8 cellular contexts compared by ENCODE assay signal in genomic region chr4:98929341-98930267, GRCh38. TPM values are rescaled to one million over a fixed set of nuclear protein-coding genes. Genes with fewer than 3 reads are reported as not detected.
DNase-seq lines count a peak whose midpoint lies in the region; ATAC-seq and TF ChIP-seq lines count a peak whose summit lies in the region.

No MANE protein-coding gene starts in this region.

- whole genome bisulfite sequencing in right cardiac atrium: 17% methylated on average over 44 of the region's 44 CpGs

- no peak for TF ChIP-seq CTCF in retinal pigment epithelial cell (conservative IDR thresholded peaks at IDR 0.05; ENCODE audit: low read depth, low read length)

- H3K36me3 ChIP-seq in CD8-positive, alpha-beta memory T cell (ENCODE audit: insufficient read depth, low read length): no peaks in the 10 kb centered on the region

- peak overlapping the region; percentile 87 for H3K27ac ChIP-seq in CD8-positive, alpha-beta memory T cell (ENCODE audit: low read depth, low read length)
- peak overlapping the region; percentile 98 for H3K27ac ChIP-seq in right cardiac atrium (ENCODE audit: low read length)

- H3K36me3 Mint-ChIP-seq in CD8-positive, alpha-beta memory T cell: peaks cover 0 to 35% (median 2%) of the 10 kb centered on the region in 3 donors

- peaks cover 35 to 51% (median 38%) of the 10 kb centered on the region in 3 donors for H3K4me1 Mint-ChIP-seq in CD8-positive, alpha-beta memory T cell

- CTCF ChIA-PET in CD8-positive, alpha-beta memory T cell (lab: Charles Lee): interaction anchor here (1.0 to 7.4 kb wide), 9 partner anchors 8 to 786 kb away, joined by 3 to 47 read pairs (median 3); partner anchors contain the start of genes METAP1, RAP1GDS1 and STPG2

- H3K9me3 ChIP-seq in CD8-positive, alpha-beta memory T cell (ENCODE audit: low read length): no peaks in the 10 kb centered on the region
- no peaks in the 10 kb centered on the region for H3K9me3 ChIP-seq in right cardiac atrium (ENCODE audit: control insufficient read depth, low read length)

- H3K4me3 Mint-ChIP-seq in CD8-positive, alpha-beta memory T cell: peak overlapping the region; percentile 96 to 99 (median 98)

- no peaks in the 10 kb centered on the region for H3K9me3 Mint-ChIP-seq in CD8-positive, alpha-beta memory T cell

- peak; percentile 13 to 67 (median 32) for DNase-seq in CD8-positive, alpha-beta memory T cell
- DNase-seq in T follicular helper cell (ENCODE audit: low read depth) (peak; percentile 17), amniotic epithelial cell (ENCODE audit: low read depth) (peak; percentile 98), right cardiac atrium (peak; percentile 74 to 80 (median 80)), retinal pigment epithelial cell (ENCODE audit: low read depth) (peak; percentile 91), cerebellar nuclear complex (lab: John Stamatoyannopoulos, UW) (no peak)

- H3K4me3 ChIP-seq in CD8-positive, alpha-beta memory T cell (ENCODE audit: low read length): peak overlapping the region; percentile 89
- H3K4me3 ChIP-seq in right cardiac atrium (ENCODE audit: low read length) (peak overlapping the region; percentile 79), retinal pigment epithelial cell (ENCODE audit: low read length) (peak overlapping the region; percentile 76)

- peaks cover 0 to 5% of the 10 kb centered on the region in 2 donors for H3K27me3 Mint-ChIP-seq in CD8-positive, alpha-beta memory T cell

- ATAC-seq in GM19463 (IDR thresholded peaks at IDR 0.05; ENCODE audit: unreplicated experiment) (peak; percentile 44), HG03575 (IDR thresholded peaks at IDR 0.05; ENCODE audit: extremely low read depth, insufficient number of reproducible peaks, low FRiP score, unreplicated experiment) (peak; percentile 31), right cardiac atrium (peak; percentile 78 to 80)

- intact Hi-C loops in right cardiac atrium (cut with DNase I): loop anchor here in 2 of 4 donors (10.0 kb wide), 2 partner anchors 65 to 125 kb away; partner anchors contain the start of gene METAP1 (in 1 of the 2)

- H3K4me1 ChIP-seq in CD8-positive, alpha-beta memory T cell (ENCODE audit: insufficient read depth, low read length): peaks cover 17% of the 10 kb centered on the region
- H3K4me1 ChIP-seq in right cardiac atrium (ENCODE audit: control insufficient read depth, insufficient read depth, low read length): no peaks in the 10 kb centered on the region

- peak overlapping the region; percentile 68 to 98 (median 96) for H3K27ac Mint-ChIP-seq in CD8-positive, alpha-beta memory T cell

- POLR2A ChIA-PET in CD8-positive, alpha-beta memory T cell (lab: Charles Lee): interaction anchor here (0.6 to 3.1 kb wide), 13 partner anchors 31 to 1137 kb away, joined by 3 to 36 read pairs (median 6); partner anchors contain the start of genes ADH5, H2AZ1, METAP1 and RAP1GDS1

- no peaks in the 10 kb centered on the region for H3K27me3 ChIP-seq in CD8-positive, alpha-beta memory T cell (ENCODE audit: insufficient read depth, low read length, poor library complexity, severe bottlenecking)
- H3K27me3 ChIP-seq in right cardiac atrium (ENCODE audit: control insufficient read depth, insufficient read depth): no peaks in the 10 kb centered on the region

RNA-seq across cellular contexts. Expression of gene EIF4E, which starts 0.7 kb away (rescaled TPM):
- 100 to 1,000 TPM; 157 to 168 TPM for total RNA-seq in CD8-positive, alpha-beta memory T cell
- 58.5 TPM for polyA plus RNA-seq in CD8-positive, alpha-beta memory T cell
- total RNA-seq in right cardiac atrium: 10 to 100 TPM; 54.5 to 73.4 (median 67.3) TPM
- polyA plus RNA-seq in right cardiac atrium: 26.3 TPM

Comparison
In these comparisons a context has a peak if more than half of its experiments do, and no peak if none do; other contexts are left out.
1. DNase-seq: peak in CD8-positive, alpha-beta memory T cell (5 of 5), T follicular helper cell (single experiment), amniotic epithelial cell (single experiment), right cardiac atrium (3 of 3) and retinal pigment epithelial cell (single experiment); none in cerebellar nuclear complex (0 of 2).
2. Peak in every context shown above with its lines, with median percentiles within 50 percentile points of each other: H3K4me3 ChIP-seq and ATAC-seq.